ENCODE assay signal across 10 cellular contexts in the genomic region with DNA sequence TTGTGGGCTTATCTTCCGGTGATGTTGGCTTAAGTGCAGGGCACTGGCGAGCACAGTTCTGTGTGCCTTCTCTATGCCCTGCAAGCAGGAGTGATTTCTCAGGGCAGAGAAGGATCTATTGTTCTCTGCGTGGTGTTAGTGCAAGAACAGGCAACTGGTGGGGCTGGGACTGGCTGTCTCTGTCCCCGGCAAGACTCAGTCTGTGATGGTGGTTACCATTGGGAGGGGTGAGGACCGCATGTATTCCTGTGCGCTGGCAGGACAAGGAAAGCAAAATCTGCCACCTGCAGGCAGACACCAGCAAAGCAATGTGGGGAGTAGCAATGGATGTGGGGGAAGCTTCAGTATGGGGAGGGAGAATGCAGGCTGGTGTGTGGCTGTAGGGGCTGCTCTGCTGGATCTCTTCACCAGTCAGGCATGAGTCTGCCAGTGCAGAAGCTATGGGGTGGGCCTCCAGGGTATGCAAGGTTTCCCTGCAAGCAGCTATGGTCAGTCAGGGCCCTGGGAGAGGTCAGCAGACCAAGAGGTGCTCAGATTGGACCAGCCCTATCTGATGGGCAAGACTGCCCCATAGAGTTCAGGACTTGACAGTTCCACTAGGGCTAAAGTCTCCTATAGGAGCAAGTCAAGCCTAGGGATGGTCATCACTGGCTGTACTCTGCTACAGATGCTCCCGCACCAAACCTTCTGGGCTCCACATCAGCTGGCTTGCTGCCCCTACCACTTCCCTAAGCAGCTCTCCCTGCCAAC. TPM values are rescaled to one million over a fixed set of nuclear protein-coding genes. Genes with fewer than 3 reads are reported as not detected.
DNase-seq lines count a peak whose midpoint lies in the region; ATAC-seq, FAIRE-seq and TF ChIP-seq lines count a peak whose summit lies in the region.
"Had no signal": no experiment of that assay in that cellular context is flagged by ENCODE, and none has a peak within 500 bp of the region (broad histone marks: within the 10 kb centered on the region; RNA-seq: fewer than 3 reads in every experiment).

No MANE protein-coding gene starts in this region.

- no peak for TF ChIP-seq EP300 in ovary (IDR thresholded peaks at IDR 0.05)

- H3K27me3 ChIP-seq in WERI-Rb-1 (ENCODE audit: insufficient read depth, low read depth, severe bottlenecking) = no peaks in the 10 kb centered on the region
- no peaks in the 10 kb centered on the region for H3K27me3 ChIP-seq in ovary

- H3K9me3 ChIP-seq in WERI-Rb-1 (ENCODE audit: severe bottlenecking) (no peaks in the 10 kb centered on the region), kidney (ENCODE audit: control insufficient read depth in 1 of 2, low read length in 2 of 2) (peaks cover 0 to 3% of the 10 kb centered on the region in 2 donors), ovary (no peaks in the 10 kb centered on the region)

- H3K27me3 Mint-ChIP-seq in stimulated activated naive CD8-positive, alpha-beta T cell treated with anti-CD3 and anti-CD28 coated beads, Interleukin-15, amount 100 ng/mL, for 72 hours = peaks cover 6% of the 10 kb centered on the region
- H3K27me3 Mint-ChIP-seq: CD4-positive, CD25-positive, alpha-beta regulatory T cell had no signal

- no peak for DNase-seq in stimulated activated naive CD8-positive, alpha-beta T cell treated with anti-CD3 and anti-CD28 coated beads, Interleukin-15, amount 100 ng/mL, for 72 hours
- no peak for DNase-seq in stimulated activated naive CD8-positive, alpha-beta T cell treated with anti-CD3 and anti-CD28 coated beads, Interleukin-15, Interleukin-2, amounts not matched to agents 100 U/mL and 50 U/mL, for 24 hours
- DNase-seq in WERI-Rb-1 = peak; percentile 86
- DNase-seq in kidney = no peak
- DNase-seq in posterior cingulate gyrus = no peak
- no peak for DNase-seq in ovary
- DNase-seq: CD4-positive, CD25-positive, alpha-beta regulatory T cell; NCI-H2171 had no signal

- H3K4me1 Mint-ChIP-seq in stimulated activated naive CD8-positive, alpha-beta T cell treated with anti-CD3 and anti-CD28 coated beads, Interleukin-15, amount 100 ng/mL, for 72 hours = no peaks in the 10 kb centered on the region
- H3K4me1 Mint-ChIP-seq: CD4-positive, CD25-positive, alpha-beta regulatory T cell had no signal

- H3K4me3 ChIP-seq in WERI-Rb-1 (ENCODE audit: low read depth, low read length) (no peak overlapping the region), kidney (ENCODE audit: low read length in 2 of 2) (no peak overlapping the region), ovary (no peak overlapping the region)

- H3K4me3 Mint-ChIP-seq in stimulated activated naive CD8-positive, alpha-beta T cell treated with anti-CD3 and anti-CD28 coated beads, Interleukin-15, amount 100 ng/mL, for 72 hours = no peak overlapping the region
- H3K4me3 Mint-ChIP-seq: CD4-positive, CD25-positive, alpha-beta regulatory T cell had no signal

- no peak overlapping the region for H3K9ac ChIP-seq in kidney (ENCODE audit: low read length in 2 of 2)

- no peak for TF ChIP-seq POLR2A in ovary (IDR thresholded peaks at IDR 0.05)

- ATAC-seq in stimulated activated naive CD8-positive, alpha-beta T cell treated with anti-CD3 and anti-CD28 coated beads, Interleukin-15, amount 100 ng/mL, for 72 hours = peak; percentile 23
- no peak for ATAC-seq in stimulated activated naive CD8-positive, alpha-beta T cell treated with anti-CD3 and anti-CD28 coated beads, Interleukin-15, Interleukin-2, amounts not matched to agents 100 U/mL and 50 U/mL, for 24 hours
- no peak for ATAC-seq in GM18519 (IDR thresholded peaks at IDR 0.05; ENCODE audit: low FRiP score, unreplicated experiment)
- no peak for ATAC-seq in HG02938 (IDR thresholded peaks at IDR 0.05; ENCODE audit: unreplicated experiment)

- H3K36me3 ChIP-seq in WERI-Rb-1 (no peaks in the 10 kb centered on the region), kidney (ENCODE audit: control insufficient read depth in 1 of 2, insufficient read depth in 2 of 2, low read length in 2 of 2) (no peaks in the 10 kb centered on the region), ovary (no peaks in the 10 kb centered on the region)

- peak; percentile 87 for TF ChIP-seq CTCF in WERI-Rb-1 (IDR thresholded peaks at IDR 0.05; ENCODE audit: low read depth, low read length)
- TF ChIP-seq CTCF in kidney (IDR thresholded peaks at IDR 0.05; ENCODE audit: borderline replicate concordance, extremely low read depth, insufficient read depth) = peak; percentile 21
- TF ChIP-seq CTCF in ovary (IDR thresholded peaks at IDR 0.05) = no peak

- WGBS in ovary, 3 donors = 48 to 54% (median 53%) methylated on average over 7 of the region's 7 CpGs

- no peak for FAIRE-seq in kidney (lab: Jason Lieb, UNC)

- intact Hi-C loops in kidney (cut with DNase I) (no loop called here), posterior cingulate gyrus (cut with DNase I) (no loop called here), ovary (cut with DNase I) (no loop called here)

- H3K4me1 ChIP-seq in kidney (ENCODE audit: control insufficient read depth in 1 of 2, insufficient read depth in 1 of 2, low read depth in 1 of 2, low read length in 2 of 2) = no peaks in the 10 kb centered on the region
- H3K4me1 ChIP-seq in ovary (ENCODE audit: insufficient read depth) = no peaks in the 10 kb centered on the region

- H3K9me3 Mint-ChIP-seq in stimulated activated naive CD8-positive, alpha-beta T cell treated with anti-CD3 and anti-CD28 coated beads, Interleukin-15, amount 100 ng/mL, for 72 hours = peaks cover 0 to 28% of the 10 kb centered on the region in 2 donors

- no peak overlapping the region for H3K27ac Mint-ChIP-seq in stimulated activated naive CD8-positive, alpha-beta T cell treated with anti-CD3 and anti-CD28 coated beads, Interleukin-15, amount 100 ng/mL, for 72 hours
- H3K27ac Mint-ChIP-seq: CD4-positive, CD25-positive, alpha-beta regulatory T cell had no signal

- H3K27ac ChIP-seq in WERI-Rb-1 = no peak overlapping the region
- no peak overlapping the region for H3K27ac ChIP-seq in kidney (ENCODE audit: low read depth in 2 of 2, low read length in 2 of 2)
- no peak overlapping the region for H3K27ac ChIP-seq in ovary

RNA-seq across cellular contexts. Expression of a gene that starts 16.8 kb away (rescaled TPM):
- total RNA-seq in kidney (not detected), ovary (under 1 TPM in 1 of 7 donors, not detected in 6; 0.72 TPM)
- polyA plus RNA-seq in kidney (ENCODE audit: insufficient read depth, low read depth, low replicate concordance) (0.80 TPM), ovary (not detected)
- polyA plus RNA-seq: CD4-positive, CD25-positive, alpha-beta regulatory T cell had no signal

RNA-seq across cellular contexts. Expression of a gene that starts 23.0 kb away (rescaled TPM):
- total RNA-seq in kidney = not detected
- 1.5 TPM for polyA plus RNA-seq in kidney (ENCODE audit: insufficient read depth, low read depth, low replicate concordance)
- under 1 TPM in 1 of 7 donors, not detected in 6; 0.53 TPM for total RNA-seq in ovary
- polyA plus RNA-seq in ovary = under 1 TPM in 1 of 2 donors, not detected in 1; 0.80 TPM

RNA-seq across cellular contexts. Expression of a gene that starts 33.4 kb away (rescaled TPM):
- total RNA-seq in kidney (0.63 TPM), ovary (under 1 TPM in 3 of 7 donors, not detected in 4; 0.10 to 0.34 (median 0.12) TPM)
- polyA plus RNA-seq in kidney (ENCODE audit: insufficient read depth, low read depth, low replicate concordance) (not detected), ovary (under 1 TPM; 0.05 to 0.27 TPM)
- polyA plus RNA-seq: CD4-positive, CD25-positive, alpha-beta regulatory T cell had no signal

Comparison
In these comparisons a context has a peak if more than half of its experiments do, and no peak if none do; other contexts are left out.
1. CTCF ChIP-seq: peak in WERI-Rb-1 (single experiment) and kidney (single experiment); none in ovary (0 of 3).